9 cellular contexts compared by ENCODE assay signal in genomic region chr9:33229359-33230120, GRCh38. TPM values are rescaled to one million over a fixed set of nuclear protein-coding genes. Genes with fewer than 3 reads are reported as not detected.
A peak's percentile ranks its signal among the peaks of the same experiment; 100 is the strongest.
DNase-seq lines count a peak whose midpoint lies in the region; ATAC-seq, FAIRE-seq and TF ChIP-seq lines count a peak whose summit lies in the region.
"Had no signal": no experiment of that assay in that cellular context is flagged by ENCODE, and none has a peak within 500 bp of the region (broad histone marks: within the 10 kb centered on the region; RNA-seq: fewer than 3 reads in every experiment).

No MANE protein-coding gene starts in this region.

- POLR2A ChIA-PET in PC-3 (lab: Charles Lee; ENCODE audit: unreplicated experiment) = interaction anchor here (0.9 kb wide), 1 partner anchor 35 kb away, joined by 3 read pairs; the partner anchor contains the start of genes BAG1 and CHMP5

- H3K27me3 ChIP-seq in CD4-positive, CD25-positive, alpha-beta regulatory T cell (ENCODE audit: control insufficient read depth, insufficient read depth, low read length) = no peaks in the 10 kb centered on the region
- H3K27me3 ChIP-seq in Karpas-422 (ENCODE audit: low read length) (no peaks in the 10 kb centered on the region), PC-3 (ENCODE audit: low read length) (no peaks in the 10 kb centered on the region)

- peaks cover 0 to 10% (median 9%) of the 10 kb centered on the region in 4 donors for H3K4me1 Mint-ChIP-seq in CD4-positive, CD25-positive, alpha-beta regulatory T cell

- CTCF ChIA-PET in PC-3 (lab: Charles Lee) = no interaction called here

- FAIRE-seq in kidney (lab: Jason Lieb, UNC) = no peak

- no peaks in the 10 kb centered on the region for H3K9me3 ChIP-seq in CD4-positive, CD25-positive, alpha-beta regulatory T cell (ENCODE audit: control insufficient read depth in 2 of 2, low read length in 2 of 2)
- no peaks in the 10 kb centered on the region for H3K9me3 ChIP-seq in Karpas-422 (ENCODE audit: low read length)
- no peaks in the 10 kb centered on the region for H3K9me3 ChIP-seq in PC-3 (ENCODE audit: low read length)
- H3K9me3 ChIP-seq in kidney (ENCODE audit: control insufficient read depth in 1 of 2, low read length in 2 of 2) = no peaks in the 10 kb centered on the region

- no peak for ATAC-seq in CD4-positive, CD25-positive, alpha-beta regulatory T cell (ENCODE audit: low read depth in 2 of 2)
- peak; percentile 75 for ATAC-seq in PC-3

- H3K36me3 ChIP-seq in CD4-positive, CD25-positive, alpha-beta regulatory T cell (ENCODE audit: control insufficient read depth, insufficient read depth, low read length) = no peaks in the 10 kb centered on the region
- H3K36me3 ChIP-seq in Karpas-422 (ENCODE audit: insufficient read depth, low read length) = no peaks in the 10 kb centered on the region
- H3K36me3 ChIP-seq in PC-3 (ENCODE audit: low read depth, low read length) = no peaks in the 10 kb centered on the region
- no peaks in the 10 kb centered on the region for H3K36me3 ChIP-seq in kidney (ENCODE audit: control insufficient read depth in 1 of 2, insufficient read depth in 2 of 2, low read length in 2 of 2)

- intact Hi-C loops in PC-3 (cut with micrococcal nuclease) = loop anchor here (1.0 to 2.0 kb wide), 2 partner anchors 57 to 62 kb away; partner anchors contain the start of gene B4GALT1
- intact Hi-C loops in kidney (cut with DNase I) = loop anchor here (5.0 kb wide), 1 partner anchor 147 kb away; no protein-coding TSS in a partner anchor

- no peak for DNase-seq in CD4-positive, CD25-positive, alpha-beta regulatory T cell
- DNase-seq in Karpas-422 (peak; percentile 53), PC-3 (peak; percentile 96), kidney (peak; percentile 93), T1000 (lab: John Stamatoyannopoulos, UW) (no peak), hippocampal formation (lab: John Stamatoyannopoulos, UW) (no peak), mesenteric fat pad (ENCODE audit: low spot score) (no peak), HuH-7 (ENCODE audit: low spot score) (no peak)

- H3K9ac ChIP-seq in Karpas-422 (ENCODE audit: low read length) (no peak overlapping the region), PC-3 (ENCODE audit: low read length) (peak overlapping the region; percentile 76), kidney (ENCODE audit: low read length in 2 of 2) (no peak overlapping the region)

- no peaks in the 10 kb centered on the region for H3K79me2 ChIP-seq in Karpas-422 (ENCODE audit: low read length)
- no peaks in the 10 kb centered on the region for H3K79me2 ChIP-seq in PC-3 (ENCODE audit: low read length)

- H3K9me3 Mint-ChIP-seq in CD4-positive, CD25-positive, alpha-beta regulatory T cell = no peaks in the 10 kb centered on the region
- H3K9me3 Mint-ChIP-seq: brain had no signal

- no peaks in the 10 kb centered on the region for H4K20me1 ChIP-seq in Karpas-422 (ENCODE audit: insufficient read depth, low read depth, low read length)
- H4K20me1 ChIP-seq in PC-3 (ENCODE audit: low read length) = no peaks in the 10 kb centered on the region

- no peak overlapping the region for H3K4me3 Mint-ChIP-seq in CD4-positive, CD25-positive, alpha-beta regulatory T cell
- H3K4me3 Mint-ChIP-seq: brain had no signal

- peak; percentile 93 for TF ChIP-seq CTCF in PC-3 (conservative IDR thresholded peaks at IDR 0.05; ENCODE audit: low read depth, low read length)
- peak; percentile 33 for TF ChIP-seq CTCF in kidney (IDR thresholded peaks at IDR 0.05; ENCODE audit: borderline replicate concordance, extremely low read depth, insufficient read depth)

- H3F3A ChIP-seq in PC-3 (ENCODE audit: low read length, unreplicated experiment) = no peaks in the 10 kb centered on the region

- H2AFZ ChIP-seq in Karpas-422 (ENCODE audit: low read length) (no peak overlapping the region), PC-3 (ENCODE audit: low read length) (peak overlapping the region; percentile 62)

- H3K27ac Mint-ChIP-seq in CD4-positive, CD25-positive, alpha-beta regulatory T cell = peak overlapping the region in 2 of 3 donors; percentile 3 to 39
- H3K27ac Mint-ChIP-seq: brain had no signal

- no peak overlapping the region for H3K4me2 ChIP-seq in Karpas-422 (ENCODE audit: low read depth, low read length, poor library complexity, severe bottlenecking)
- H3K4me2 ChIP-seq in PC-3 (ENCODE audit: low read length) = peak overlapping the region; percentile 61

- BruUV-seq in PC-3 (replicated peaks; lab: Mats Ljungman, UMichigan) = TSS peak; percentile 55

- H3K9me2 ChIP-seq in Karpas-422 (replicated peaks; ENCODE audit: insufficient read depth, low read length) (no peaks in the 10 kb centered on the region), PC-3 (replicated peaks; ENCODE audit: low read length) (no peaks in the 10 kb centered on the region)

- no peak overlapping the region for H3K4me3 ChIP-seq in CD4-positive, CD25-positive, alpha-beta regulatory T cell (ENCODE audit: low read depth, low read length)
- H3K4me3 ChIP-seq in Karpas-422 (ENCODE audit: low read length) = no peak overlapping the region
- H3K4me3 ChIP-seq in PC-3 (ENCODE audit: low read length) = no peak overlapping the region
- H3K4me3 ChIP-seq in kidney (ENCODE audit: low read length in 2 of 2) = no peak overlapping the region

- peaks cover 14% of the 10 kb centered on the region for H3K27me3 Mint-ChIP-seq in CD4-positive, CD25-positive, alpha-beta regulatory T cell

- H3K4me1 ChIP-seq in CD4-positive, CD25-positive, alpha-beta regulatory T cell (ENCODE audit: control insufficient read depth, insufficient read depth, low read length, poor library complexity, severe bottlenecking) = no peaks in the 10 kb centered on the region
- H3K4me1 ChIP-seq in Karpas-422 (ENCODE audit: low read length) (no peaks in the 10 kb centered on the region; the same call in 1 of the 2 replicates), PC-3 (ENCODE audit: insufficient read depth, low read length) (peaks cover 55% of the 10 kb centered on the region), kidney (ENCODE audit: control insufficient read depth in 1 of 2, insufficient read depth in 1 of 2, low read depth in 1 of 2, low read length in 2 of 2) (peaks cover 3 to 6% of the 10 kb centered on the region in 2 donors)

- no peaks in the 10 kb centered on the region for H3K36me3 Mint-ChIP-seq in CD4-positive, CD25-positive, alpha-beta regulatory T cell
- H3K36me3 Mint-ChIP-seq: brain had no signal

- H3K27ac ChIP-seq in CD4-positive, CD25-positive, alpha-beta regulatory T cell (ENCODE audit: insufficient read depth, low read length, poor library complexity, severe bottlenecking) = no peak overlapping the region
- H3K27ac ChIP-seq in Karpas-422 (ENCODE audit: low read length) (no peak overlapping the region), PC-3 (ENCODE audit: low read length) (peak overlapping the region; percentile 98), kidney (ENCODE audit: low read depth in 2 of 2, low read length in 2 of 2) (no peak overlapping the region)

RNA-seq across cellular contexts. Expression of gene SPINK4, which starts 10.4 kb away (rescaled TPM):
- not detected for total RNA-seq in CD4-positive, CD25-positive, alpha-beta regulatory T cell
- not detected for polyA plus RNA-seq in CD4-positive, CD25-positive, alpha-beta regulatory T cell
- total RNA-seq in Karpas-422 (2014; rRNA removed; shearing (Covaris generic); ENCODE audit: low replicate concordance) = not detected in 2 replicates
- not detected in 2 replicates for total RNA-seq in PC-3 (2014; rRNA removed)
- total RNA-seq in kidney = not detected
- polyA plus RNA-seq in kidney (ENCODE audit: insufficient read depth, low read depth, low replicate concordance) = not detected
- total RNA-seq in mesenteric fat pad = not detected

RNA-seq across cellular contexts. Expression of gene BAG1, which starts 35.0 kb away (rescaled TPM):
- total RNA-seq in CD4-positive, CD25-positive, alpha-beta regulatory T cell = 80.2 TPM
- 100 to 1,000 TPM in 1 of 4 donors, 10 to 100 TPM in 3; 81.8 to 100 (median 94.4) TPM for polyA plus RNA-seq in CD4-positive, CD25-positive, alpha-beta regulatory T cell
- total RNA-seq in Karpas-422 (2014; rRNA removed; shearing (Covaris generic); ENCODE audit: low replicate concordance) = 55.6 and 111 TPM in 2 replicates
- total RNA-seq in PC-3 (2014; rRNA removed) (103 and 132 TPM in 2 replicates), kidney (134 TPM), mesenteric fat pad (131 TPM)
- polyA plus RNA-seq in kidney (ENCODE audit: insufficient read depth, low read depth, low replicate concordance) = 268 TPM

RNA-seq across cellular contexts. Expression of gene CHMP5, which starts 35.3 kb away (rescaled TPM):
- 25.5 TPM for total RNA-seq in CD4-positive, CD25-positive, alpha-beta regulatory T cell
- polyA plus RNA-seq in CD4-positive, CD25-positive, alpha-beta regulatory T cell = 10 to 100 TPM; 48.6 to 58.3 (median 56.7) TPM
- 53.4 and 57.1 TPM in 2 replicates for total RNA-seq in Karpas-422 (2014; rRNA removed; shearing (Covaris generic); ENCODE audit: low replicate concordance)
- total RNA-seq in PC-3 (2014; rRNA removed) = 64.2 and 65.0 TPM in 2 replicates
- 65.2 TPM for total RNA-seq in kidney
- polyA plus RNA-seq in kidney (ENCODE audit: insufficient read depth, low read depth, low replicate concordance) = 100 TPM
- total RNA-seq in mesenteric fat pad = 52.0 TPM

Comparison
In these comparisons a context has a peak if more than half of its experiments do, and no peak if none do; other contexts are left out.
1. DNase-seq: peak in Karpas-422 (single experiment), PC-3 (single experiment) and kidney (single experiment); none in CD4-positive, CD25-positive, alpha-beta regulatory T cell (0 of 3), T1000 (single experiment), hippocampal formation (0 of 2), mesenteric fat pad (single experiment) and HuH-7 (single experiment).